ENCODE assay signal across 24 cellular contexts in genomic region chr21:16651956-16652355, GRCh38.
A peak's percentile ranks its signal among the peaks of the same experiment; 100 is the strongest.
DNase-seq lines count a peak whose midpoint lies in the region; ATAC-seq, FAIRE-seq and TF ChIP-seq lines count a peak whose summit lies in the region.
"Had no signal": no experiment of that assay in that cellular context is flagged by ENCODE, and none has a peak within 500 bp of the region (broad histone marks: within the 10 kb centered on the region; RNA-seq: fewer than 3 reads in every experiment).

No MANE protein-coding gene starts in this region.

- no peak overlapping the region for H3K18ac ChIP-seq in H1 (ENCODE audit: extremely low read depth, low read length)

- no peak overlapping the region for H2AK5ac ChIP-seq in H1 (ENCODE audit: low read depth, low read length)

- no peak overlapping the region for H2BK20ac ChIP-seq in H1 (ENCODE audit: low read length)

- no peaks in the 10 kb centered on the region for H3K4me1 Mint-ChIP-seq in naive thymus-derived CD8-positive, alpha-beta T cell
- H3K4me1 Mint-ChIP-seq: CD14-positive monocyte; CD4-positive, alpha-beta memory T cell; CD4-positive, CD25-positive, alpha-beta regulatory T cell; CD8-positive, alpha-beta memory T cell had no signal

- no peak overlapping the region for H4K5ac ChIP-seq in H1 (ENCODE audit: insufficient read length, low read depth, low read length)

- H3K27ac ChIP-seq in H1 (ENCODE audit: low read depth, low read length): no peak overlapping the region
- H3K27ac ChIP-seq: BLaER1 had no signal

- TF ChIP-seq POLR2A in H1 (IDR thresholded peaks at IDR 0.05; ENCODE audit: control extremely low read depth in 1 of 2, low read depth in 2 of 2, low read length in 2 of 2): no peak

- TF ChIP-seq RAD21 in H1 (IDR thresholded peaks at IDR 0.05 in 1 of 2, conservative IDR thresholded peaks at IDR 0.05 in 1 of 2; ENCODE audit: low read depth in 2 of 2, low read length in 2 of 2): no peak

- no peaks in the 10 kb centered on the region for H3K79me1 ChIP-seq in H1 (ENCODE audit: low read depth, low read length)

- H3K14ac ChIP-seq in H1 (ENCODE audit: insufficient read length): no peak overlapping the region

- H3K36me3 ChIP-seq in H1 (ENCODE audit: control insufficient read depth in 2 of 4, insufficient read depth in 4 of 4, low read length in 3 of 4): no peaks in the 10 kb centered on the region
- H3K36me3 ChIP-seq: BE2C, BLaER1 had no signal

- no peak for TF ChIP-seq CTCF in H1 (IDR thresholded peaks at IDR 0.05; ENCODE audit: control extremely low read depth in 1 of 3, insufficient read depth in 1 of 3, low read depth in 1 of 3, low read length in 3 of 3)

- H3K9me3 ChIP-seq in H1 (ENCODE audit: insufficient read depth in 2 of 2, low read depth in 1 of 2, low read length in 1 of 2): no peaks in the 10 kb centered on the region
- H3K9me3 ChIP-seq: BE2C, BLaER1 had no signal

- H3K4me3 ChIP-seq in H1 (ENCODE audit: extremely low read depth in 1 of 4, insufficient read depth in 2 of 4, low read depth in 3 of 4, low read length in 4 of 4): no peak overlapping the region
- H3K4me3 ChIP-seq: BLaER1, GM12878 had no signal

- H4K20me1 ChIP-seq in H1 (replicated peaks in 1 of 2; ENCODE audit: control insufficient read depth in 1 of 2, insufficient read depth in 2 of 2, low read length in 2 of 2): no peaks in the 10 kb centered on the region
- H4K20me1 ChIP-seq: BLaER1 had no signal

- no peak overlapping the region for H3K56ac ChIP-seq in H1 (replicated peaks; ENCODE audit: insufficient read length, low read depth, low read length)

- no peak overlapping the region for H2BK15ac ChIP-seq in H1 (ENCODE audit: low read length)

- H4K8ac ChIP-seq in H1 (ENCODE audit: extremely low read depth, insufficient read depth, low read length): no peak overlapping the region

- H3K27me3 Mint-ChIP-seq in naive thymus-derived CD8-positive, alpha-beta T cell: no peaks in the 10 kb centered on the region
- H3K27me3 Mint-ChIP-seq: CD4-positive, alpha-beta memory T cell; CD4-positive, CD25-positive, alpha-beta regulatory T cell; CD8-positive, alpha-beta memory T cell had no signal

- peaks cover 0 to 14% (median 3%) of the 10 kb centered on the region in 9 donors for H3K9me3 Mint-ChIP-seq in naive thymus-derived CD8-positive, alpha-beta T cell

- CTCF ChIA-PET in H1 (lab: Charles Lee; ENCODE audit: partially characterized antibody): interaction anchor here (0.9 kb wide), 1 partner anchor 10 kb away, joined by 3 read pairs; no protein-coding TSS in a partner anchor

- TF ChIP-seq EP300 in H1 (IDR thresholded peaks at IDR 0.05; ENCODE audit: borderline replicate concordance in 1 of 2, low read depth in 2 of 2, low read length in 2 of 2): no peak

- H2BK12ac ChIP-seq in H1 (ENCODE audit: low read depth, low read length): no peak overlapping the region

- H3K36me3 Mint-ChIP-seq in naive thymus-derived CD8-positive, alpha-beta T cell: no peaks in the 10 kb centered on the region
- H3K36me3 Mint-ChIP-seq: CD14-positive monocyte; CD4-positive, alpha-beta memory T cell; CD4-positive, CD25-positive, alpha-beta regulatory T cell; CD8-positive, alpha-beta memory T cell had no signal

- no peak for ATAC-seq in naive thymus-derived CD8-positive, alpha-beta T cell
- ATAC-seq in GM21381 (IDR thresholded peaks at IDR 0.05; ENCODE audit: unreplicated experiment): no peak
- ATAC-seq: GM12878 had no signal

- no peak for FAIRE-seq in H1 (lab: Jason Lieb, UNC)
- FAIRE-seq in GM19239 (lab: Jason Lieb, UNC): no peak
- FAIRE-seq: GM12878, GM12892, GM18507 had no signal

- H2AFZ ChIP-seq in H1 (ENCODE audit: low read length): peak overlapping the region; percentile 42; the same call in 1 of the 2 replicates

- H3K4me2 ChIP-seq in H1 (ENCODE audit: insufficient read depth in 1 of 2, low read depth in 2 of 2, low read length in 2 of 2): no peak overlapping the region
- H3K4me2 ChIP-seq: BLaER1 had no signal

- H3K9ac ChIP-seq in H1 (replicated peaks in 1 of 4; ENCODE audit: extremely low read depth in 1 of 4, low read depth in 3 of 4, low read length in 3 of 4): no peak overlapping the region
- H3K9ac ChIP-seq: BLaER1 had no signal

- no peak overlapping the region for H3K4me3 Mint-ChIP-seq in naive thymus-derived CD8-positive, alpha-beta T cell
- H3K4me3 Mint-ChIP-seq: CD14-positive monocyte; CD4-positive, alpha-beta memory T cell; CD4-positive, CD25-positive, alpha-beta regulatory T cell; CD8-positive, alpha-beta memory T cell had no signal

- H3K27me3 ChIP-seq in H1 (replicated peaks in 1 of 4; ENCODE audit: control insufficient read depth in 3 of 4, extremely low read depth in 1 of 4, insufficient read depth in 3 of 4, low read length in 3 of 4): no peaks in the 10 kb centered on the region
- H3K27me3 ChIP-seq: BE2C, BLaER1 had no signal

- no peak overlapping the region for H4K91ac ChIP-seq in H1 (replicated peaks; ENCODE audit: insufficient read length, low read length)

- H2BK120ac ChIP-seq in H1 (replicated peaks; ENCODE audit: low read depth, low read length): no peak overlapping the region

- peaks cover 0 to 2% (median 0%) of the 10 kb centered on the region in 4 experiments; a peak in 1 of 7 replicates for H3K4me1 ChIP-seq in H1 (replicated peaks in 1 of 4; ENCODE audit: control insufficient read depth in 3 of 4, insufficient read depth in 4 of 4, low read length in 3 of 4)
- H3K4me1 ChIP-seq: BE2C, BLaER1 had no signal

- WGBS in H1 (ENCODE audit: extremely low coverage in 1 of 2, insufficient coverage in 1 of 2, insufficient read length in 1 of 2, insufficient replicate concordance in 2 of 2, low coverage in 1 of 2, low lambda C conversion rate in 2 of 2, missing lambda C conversion rate in 1 of 2), 2 experiments: 89% methylated on average over 3 of the region's 3 CpGs; no CpG with 5 or more reads in 1 of the 2 experiments

- POLR2A ChIA-PET in H1 (lab: Charles Lee; ENCODE audit: partially characterized antibody): no interaction called here
- POLR2A ChIA-PET in naive thymus-derived CD8-positive, alpha-beta T cell (lab: Charles Lee): no interaction called here

- H2BK5ac ChIP-seq in H1 (ENCODE audit: low read depth, low read length): no peak overlapping the region

- no peak for DNase-seq in H1 (ENCODE audit: low read depth in 1 of 2, low spot score in 2 of 2)
- peak; percentile 1 for DNase-seq in midbrain (lab: John Stamatoyannopoulos, UW)
- DNase-seq in GM19239 (ENCODE audit: insufficient read length, low spot score): no peak
- DNase-seq in naive thymus-derived CD8-positive, alpha-beta T cell: no peak
- DNase-seq: ACHN; BE2C; C1 segment of cervical spinal cord; CD4-positive, alpha-beta memory T cell; CD4-positive, CD25-positive, alpha-beta regulatory T cell; CD8-positive, alpha-beta memory T cell; COR-L47; DMS 273 treated with DMSO at 0.1 percent for 48 hours; DMS153; DMS53; DMS79; DND-41; EL; GDM1 had no signal

- no peak overlapping the region for H3K4ac ChIP-seq in H1 (replicated peaks; ENCODE audit: insufficient read length, low read depth, low read length)

- no peak overlapping the region for H3K23ac ChIP-seq in H1 (ENCODE audit: insufficient read length)

- H3K23me2 ChIP-seq in H1 (ENCODE audit: low read depth, low read length): no peaks in the 10 kb centered on the region

- no peaks in the 10 kb centered on the region for H3K79me2 ChIP-seq in H1 (ENCODE audit: control insufficient read depth in 1 of 2, insufficient read depth in 2 of 2, low read length in 2 of 2)

- H3K27ac Mint-ChIP-seq in naive thymus-derived CD8-positive, alpha-beta T cell: no peak overlapping the region
- H3K27ac Mint-ChIP-seq: CD14-positive monocyte; CD4-positive, alpha-beta memory T cell; CD4-positive, CD25-positive, alpha-beta regulatory T cell; CD8-positive, alpha-beta memory T cell had no signal

TF ChIP-seq in H1, 55 proteins besides CTCF, POLR2A, EP300 and RAD21:
- TF ChIP-seq YY1 (IDR thresholded peaks at IDR 0.05; ENCODE audit: low read depth, low read length) (no peak), HDAC2 (IDR thresholded peaks at IDR 0.05; ENCODE audit: borderline replicate concordance in 1 of 2, low read depth in 2 of 2, low read length in 2 of 2) (no peak), POLR2AphosphoS5 (IDR thresholded peaks at IDR 0.05; ENCODE audit: low read depth, low read length) (no peak), SIN3A (conservative IDR thresholded peaks at IDR 0.05 in 1 of 2, IDR thresholded peaks at IDR 0.05 in 1 of 2; ENCODE audit: low read depth in 1 of 2, low read length in 2 of 2) (no peak), RBBP5 (IDR thresholded peaks at IDR 0.05; ENCODE audit: borderline replicate concordance, low read depth, low read length) (no peak), BACH1 (IDR thresholded peaks at IDR 0.05; ENCODE audit: low read length) (no peak), POU5F1 (IDR thresholded peaks at IDR 0.05; ENCODE audit: low read depth, low read length) (no peak), MAFK (IDR thresholded peaks at IDR 0.05; ENCODE audit: low read depth, low read length) (no peak)
